ENCODE assay signal across 17 cellular contexts in genomic region chr9:80797427-80797825, GRCh38.
A peak's percentile ranks its signal among the peaks of the same experiment; 100 is the strongest.
DNase-seq lines count a peak whose midpoint lies in the region; ATAC-seq and TF ChIP-seq lines count a peak whose summit lies in the region.
"Had no signal": no experiment of that assay in that cellular context is flagged by ENCODE, and none has a peak within 500 bp of the region (broad histone marks: within the 10 kb centered on the region; RNA-seq: fewer than 3 reads in every experiment).

No MANE protein-coding gene starts in this region.

- H3K36me3 Mint-ChIP-seq in mesothelial cell of epicardium, result no peaks in the 10 kb centered on the region

- TF ChIP-seq CTCF in VCaP (conservative IDR thresholded peaks at IDR 0.05), result no peak
- TF ChIP-seq CTCF in mesothelial cell of epicardium (IDR thresholded peaks at IDR 0.05; ENCODE audit: unreplicated experiment), result no peak

- no peak for ATAC-seq in GM19328 (IDR thresholded peaks at IDR 0.05; ENCODE audit: unreplicated experiment)
- no peak for ATAC-seq in GM19324 (IDR thresholded peaks at IDR 0.05; ENCODE audit: low FRiP score, unreplicated experiment)
- ATAC-seq: effector memory CD8-positive, alpha-beta T cell; left lobe of liver; stimulated activated naive CD8-positive, alpha-beta T cell treated with anti-CD3 and anti-CD28 coated beads, Interleukin-15, amount 100 ng/mL, for 72 hours had no signal

- H3K9me3 ChIP-seq in MG63, result no peaks in the 10 kb centered on the region

- H3K27me3 Mint-ChIP-seq in mesothelial cell of epicardium (ENCODE audit: low read depth), result no peaks in the 10 kb centered on the region
- H3K27me3 Mint-ChIP-seq: effector memory CD8-positive, alpha-beta T cell; naive B cell; stimulated activated naive CD8-positive, alpha-beta T cell treated with anti-CD3 and anti-CD28 coated beads, Interleukin-15, amount 100 ng/mL, for 72 hours had no signal

- no peak overlapping the region for H3K4me3 ChIP-seq in MG63

- H3K27ac Mint-ChIP-seq in mesothelial cell of epicardium, result peak overlapping the region; percentile 72
- H3K27ac Mint-ChIP-seq: activated T-helper 2 cell treated with anti-CD3 and anti-CD28 coated beads, Interferon-gamma antibody, Interleukin-2, Interleukin-4, amounts not matched to agents 10 μg/mL and 5 μg/mL and 100 μg/mL, durations not matched to agents 14 hours and 24 hours and 36 hours; effector memory CD8-positive, alpha-beta T cell; stimulated activated naive CD8-positive, alpha-beta T cell treated with anti-CD3 and anti-CD28 coated beads, Interleukin-15, amount 100 ng/mL, for 72 hours had no signal

- H3K27me3 ChIP-seq in MG63, result no peaks in the 10 kb centered on the region

- DNase-seq in MG63 (peak; percentile 35), mesothelial cell of epicardium (ENCODE audit: low spot score in 2 of 2, unreplicated experiment in 2 of 2) (no peak), superior temporal gyrus (ENCODE audit: extremely low spot score) (peak; percentile 20), NCI-H1436 (lab: John Stamatoyannopoulos, UW) (no peak)
- DNase-seq: activated CD4-positive, CD25-positive, alpha-beta regulatory T cell; central memory CD4-positive, alpha-beta T cell; effector memory CD8-positive, alpha-beta T cell; H7; naive B cell; NCI-H2029 treated with DMSO at 0.1 percent for 48 hours; NCI-H774; stimulated activated naive CD8-positive, alpha-beta T cell treated with anti-CD3 and anti-CD28 coated beads, Interleukin-15, amount 100 ng/mL, for 72 hours had no signal

- peaks cover 6% of the 10 kb centered on the region for H3K9me3 Mint-ChIP-seq in mesothelial cell of epicardium

- H3K4me1 Mint-ChIP-seq in mesothelial cell of epicardium, result peaks cover 40% of the 10 kb centered on the region
- H3K4me1 Mint-ChIP-seq: naive B cell; stimulated activated naive CD8-positive, alpha-beta T cell treated with anti-CD3 and anti-CD28 coated beads, Interleukin-15, amount 100 ng/mL, for 72 hours had no signal

- no peaks in the 10 kb centered on the region for H3K36me3 ChIP-seq in MG63

- no peak overlapping the region for H3K4me3 Mint-ChIP-seq in mesothelial cell of epicardium
- H3K4me3 Mint-ChIP-seq: effector memory CD8-positive, alpha-beta T cell; naive B cell; stimulated activated naive CD8-positive, alpha-beta T cell treated with anti-CD3 and anti-CD28 coated beads, Interleukin-15, amount 100 ng/mL, for 72 hours had no signal

- H3K27ac ChIP-seq in VCaP, result peak overlapping the region; percentile 63

Comparison
In these comparisons a context has a peak if more than half of its experiments do, and no peak if none do; other contexts are left out.
1. DNase-seq: peak in MG63 (single experiment) and superior temporal gyrus (single experiment); none in mesothelial cell of epicardium (0 of 2) and NCI-H1436 (single experiment).